In the genomic region with DNA sequence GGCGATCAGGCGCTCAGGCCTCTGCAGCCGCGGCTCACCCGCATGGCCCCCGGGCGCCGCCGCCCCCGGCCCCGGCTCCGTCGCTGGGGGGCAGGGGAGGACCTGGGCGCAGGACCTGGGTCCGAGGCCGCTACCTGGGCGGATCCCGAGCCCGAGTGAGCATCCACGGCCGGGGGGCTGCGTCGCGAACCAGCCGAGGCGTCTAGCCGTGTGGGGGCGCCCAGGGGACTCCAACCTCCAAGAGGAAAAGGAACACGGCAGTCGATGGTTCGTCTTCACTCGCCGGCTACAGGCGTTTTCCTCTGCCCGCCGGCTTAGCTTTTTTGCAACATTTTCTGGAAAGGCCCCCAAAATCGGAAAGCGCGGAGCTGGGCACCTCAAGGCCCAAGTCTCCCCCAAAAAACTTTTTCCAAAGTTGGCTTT, we compare ENCODE assay signal across 8 cellular contexts. TPM values are rescaled to one million over a fixed set of nuclear protein-coding genes. Genes with fewer than 3 reads are reported as not detected.
DNase-seq lines count a peak whose midpoint lies in the region; ATAC-seq and TF ChIP-seq lines count a peak whose summit lies in the region.

No MANE protein-coding gene starts in this region.

- DNase-seq in activated effector memory CD4-positive, alpha-beta T cell treated with Interleukin-2 at 50 U/mL for 16 hours = peak; percentile 18
- no peak for DNase-seq in activated effector memory CD4-positive, alpha-beta T cell treated with anti-CD3 and anti-CD28 coated beads, Interleukin-2, amount 50 U/mL, for 16 hours
- no peak for DNase-seq in astrocyte of the cerebellum (ENCODE audit: low read depth)
- DNase-seq in lower leg skin (ENCODE audit: low spot score in 2 of 2) = no peak
- DNase-seq in upper lobe of left lung = no peak
- DNase-seq in NCI-H1092 treated with DMSO at 0.1 percent for 48 hours (lab: John Stamatoyannopoulos, UW) = no peak
- no peak for DNase-seq in erythroblast (lab: John Stamatoyannopoulos, UW)

- in situ Hi-C loops in astrocyte of the cerebellum (cut with HindIII; ENCODE audit: low sequenced_read_pairs) = no loop called here

- 0 to 2% methylated on average over 16 to 32 of the region's 39 CpGs for WGBS in lower leg skin, 2 donors
- 1% methylated on average over 12 of the region's 39 CpGs; no CpG with 5 or more reads in 1 of the 2 donors for WGBS in upper lobe of left lung, 2 donors

- TF ChIP-seq POLR2A in lower leg skin (IDR thresholded peaks at IDR 0.05) (no peak), upper lobe of left lung (IDR thresholded peaks at IDR 0.05) (no peak), erythroblast (IDR thresholded peaks at IDR 0.05; ENCODE audit: low read length) (no peak)

- H3K36me3 ChIP-seq in upper lobe of left lung = no peaks in the 10 kb centered on the region

- H3K9me3 ChIP-seq in upper lobe of left lung = no peaks in the 10 kb centered on the region

- H3K27ac ChIP-seq in upper lobe of left lung = peak overlapping the region; percentile 73 to 92 (median 81)

- H3K4me3 ChIP-seq in astrocyte of the cerebellum (ENCODE audit: low read depth, low read length) = peak overlapping the region; percentile 27
- peak overlapping the region; percentile 47 for H3K4me3 ChIP-seq in lower leg skin (ENCODE audit: low read depth, poor library complexity, severe bottlenecking)
- peak overlapping the region; percentile 41 to 79 (median 61) for H3K4me3 ChIP-seq in upper lobe of left lung

- TF ChIP-seq EP300 in upper lobe of left lung (IDR thresholded peaks at IDR 0.05) = no peak

- H3K4me1 ChIP-seq in upper lobe of left lung = peaks cover 61 to 77% (median 67%) of the 10 kb centered on the region in 4 donors

- H3K27me3 ChIP-seq in upper lobe of left lung = peaks cover 0 to 7% (median 2%) of the 10 kb centered on the region in 4 donors

- ATAC-seq in upper lobe of left lung (ENCODE audit: low FRiP score in 2 of 2) (no peak), HG02763 (IDR thresholded peaks at IDR 0.05; ENCODE audit: unreplicated experiment) (no peak)

- TF ChIP-seq CTCF in astrocyte of the cerebellum (IDR thresholded peaks at IDR 0.05; ENCODE audit: low read depth, low read length, missing control alignments) = no peak
- TF ChIP-seq CTCF in lower leg skin (IDR thresholded peaks at IDR 0.05) = no peak
- no peak for TF ChIP-seq CTCF in upper lobe of left lung (IDR thresholded peaks at IDR 0.05)

- intact Hi-C loops in lower leg skin (cut with DNase I; ENCODE audit: low total_unique reads) = loop anchor here (5.0 kb wide), 1 partner anchor 68 kb away; no protein-coding TSS in a partner anchor

RNA-seq across cellular contexts. Expression of a gene that starts 0.7 kb away (rescaled TPM):
- total RNA-seq in lower leg skin = 10 to 100 TPM; 12.2 to 22.3 (median 17.5) TPM
- total RNA-seq in upper lobe of left lung = 10 to 100 TPM; 15.4 to 41.7 (median 24.1) TPM
